Comparison of ENCODE assay signal across 10 cellular contexts in the genomic region with DNA sequence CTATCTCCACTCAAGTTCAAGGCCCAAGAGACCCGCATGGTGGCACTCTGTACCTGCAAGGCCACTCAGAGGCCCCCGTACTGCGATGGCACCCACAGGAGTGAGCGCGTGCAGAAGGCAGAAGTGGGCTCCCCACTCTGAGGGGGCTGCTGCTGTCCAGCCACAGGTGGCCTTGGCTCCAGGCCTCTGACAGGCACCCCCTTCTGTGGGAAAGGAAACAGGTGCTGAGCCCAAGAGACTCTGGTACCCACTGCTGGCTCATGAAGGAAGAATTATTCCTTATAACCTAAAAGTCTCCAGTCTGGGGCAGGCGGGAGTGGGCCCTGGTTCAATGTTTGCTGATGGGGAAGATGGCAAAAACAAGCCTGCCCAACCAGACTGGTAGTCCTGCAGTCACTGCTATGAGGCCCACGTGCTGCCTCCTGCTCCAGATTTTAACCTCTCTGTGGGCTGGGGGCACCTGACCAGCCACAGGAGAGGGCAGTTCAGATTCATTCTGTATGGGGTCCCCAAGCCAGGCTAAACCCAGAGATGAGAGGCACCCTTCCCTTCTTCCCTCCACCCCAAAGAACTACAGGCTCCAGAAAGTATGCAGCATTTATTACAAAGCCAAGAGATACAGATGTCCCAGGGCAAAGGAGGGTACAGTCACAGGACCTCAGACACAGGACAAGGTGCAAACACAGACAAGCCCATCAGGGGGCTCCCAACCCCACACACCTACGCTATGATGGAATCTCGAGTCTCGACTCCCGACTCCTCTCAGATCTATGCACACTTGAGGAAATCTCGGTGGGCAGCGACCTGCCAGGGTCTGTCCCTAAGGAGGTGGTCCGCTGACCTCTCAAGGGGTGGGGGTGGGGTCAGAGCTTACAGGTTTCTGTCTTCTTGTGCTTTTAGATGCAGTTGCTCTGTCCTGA. TPM values are rescaled to one million over a fixed set of nuclear protein-coding genes. Genes with fewer than 3 reads are reported as not detected.
DNase-seq lines count a peak whose midpoint lies in the region; ATAC-seq, FAIRE-seq and TF ChIP-seq lines count a peak whose summit lies in the region.
"Had no signal": no experiment of that assay in that cellular context is flagged by ENCODE, and none has a peak within 500 bp of the region (broad histone marks: within the 10 kb centered on the region; RNA-seq: fewer than 3 reads in every experiment).

No MANE protein-coding gene starts in this region.

- H3K4me1 ChIP-seq in DOHH2 (ENCODE audit: control insufficient read depth, low read length): peaks cover 40% of the 10 kb centered on the region
- H3K4me1 ChIP-seq in Karpas-422 (ENCODE audit: low read length): peaks cover 27% of the 10 kb centered on the region
- peaks cover 30% of the 10 kb centered on the region for H3K4me1 ChIP-seq in GM12878 (ENCODE audit: control insufficient read depth, insufficient read depth, low read length)
- peaks cover 18% of the 10 kb centered on the region for H3K4me1 ChIP-seq in osteoblast (ENCODE audit: insufficient read depth, low read length)
- peaks cover 25 to 32% of the 10 kb centered on the region in 2 donors for H3K4me1 ChIP-seq in gastrocnemius medialis

- H3K9ac ChIP-seq in Karpas-422 (ENCODE audit: low read length) (no peak overlapping the region), GM12878 (ENCODE audit: control insufficient read depth, insufficient read depth, low read length) (no peak overlapping the region)

- peaks cover 23% of the 10 kb centered on the region for H3K79me2 ChIP-seq in DOHH2 (ENCODE audit: control insufficient read depth, low read length)
- peaks cover 15% of the 10 kb centered on the region for H3K79me2 ChIP-seq in Karpas-422 (ENCODE audit: low read length)
- H3K79me2 ChIP-seq in GM12878 (ENCODE audit: control insufficient read depth, insufficient read depth, low read length): peaks cover 13% of the 10 kb centered on the region
- H3K79me2 ChIP-seq in osteoblast (ENCODE audit: insufficient read depth, low read length): peaks cover 40% of the 10 kb centered on the region

- TF ChIP-seq POLR2A in GM12878 (IDR thresholded peaks at IDR 0.05; ENCODE audit: low read depth, low read length): no peak
- TF ChIP-seq POLR2A in lower leg skin (IDR thresholded peaks at IDR 0.05): no peak
- TF ChIP-seq POLR2A in gastrocnemius medialis (IDR thresholded peaks at IDR 0.05): no peak

- H3K36me3 ChIP-seq in DOHH2 (ENCODE audit: control insufficient read depth, low read length) (peaks cover 34% of the 10 kb centered on the region), Karpas-422 (ENCODE audit: insufficient read depth, low read length) (no peaks in the 10 kb centered on the region), GM12878 (ENCODE audit: control insufficient read depth in 2 of 2, insufficient read depth in 2 of 2, low read length in 1 of 2) (peaks cover 3 to 16% of the 10 kb centered on the region in 2 experiments; a peak in 3 of 4 replicates), osteoblast (ENCODE audit: insufficient read depth, low read length) (peaks cover 42% of the 10 kb centered on the region), gastrocnemius medialis (peaks cover 0 to 9% of the 10 kb centered on the region in 2 donors)

- no peak overlapping the region for H3K27ac ChIP-seq in DOHH2 (ENCODE audit: low read depth, low read length)
- no peak overlapping the region for H3K27ac ChIP-seq in Karpas-422 (ENCODE audit: low read length)
- no peak overlapping the region for H3K27ac ChIP-seq in GM12878 (ENCODE audit: control insufficient read depth, insufficient read depth)
- H3K27ac ChIP-seq in osteoblast (ENCODE audit: low read depth, low read length): no peak overlapping the region
- no peak overlapping the region for H3K27ac ChIP-seq in gastrocnemius medialis

- TF ChIP-seq EP300 in GM12878 (IDR thresholded peaks at IDR 0.05; ENCODE audit: borderline replicate concordance in 1 of 2, control insufficient read depth in 1 of 2, low read depth in 2 of 2, low read length in 2 of 2): no peak

- 57% methylated on average over 14 of the region's 14 CpGs for WGBS in GM12878 (ENCODE audit: insufficient coverage, insufficient replicate concordance, low lambda C conversion rate, missing lambda C conversion rate)
- 79 to 82% methylated on average over 12 to 14 of the region's 14 CpGs for WGBS in lower leg skin, 2 donors

- no TSS peak for BruUV-seq in GM12878 (replicated peaks; lab: Mats Ljungman, UMichigan)

- CTCF ChIA-PET in GM12878 (lab: Yijun Ruan, JAX): interaction anchor here (0.6 to 5.0 kb wide), 10 partner anchors 12 to 419 kb away, joined by 3 to 170 read pairs (median 9); partner anchors contain the start of genes EPOP and PCGF2

- H3F3A ChIP-seq in DOHH2 (ENCODE audit: control insufficient read depth, insufficient read depth): peaks cover 11% of the 10 kb centered on the region; the same call in 1 of the 2 replicates

- H3K27me3 ChIP-seq in DOHH2 (ENCODE audit: control insufficient read depth, low read length) (no peaks in the 10 kb centered on the region), Karpas-422 (ENCODE audit: low read length) (no peaks in the 10 kb centered on the region), GM12878 (replicated peaks in 1 of 2; ENCODE audit: control insufficient read depth in 2 of 2, insufficient read depth in 2 of 2, low read length in 1 of 2) (no peaks in the 10 kb centered on the region), osteoblast (ENCODE audit: insufficient read depth, low read length) (no peaks in the 10 kb centered on the region), gastrocnemius medialis (no peaks in the 10 kb centered on the region)

- H3K4me2 ChIP-seq in DOHH2 (ENCODE audit: low read length) (no peak overlapping the region), Karpas-422 (ENCODE audit: low read depth, low read length, poor library complexity, severe bottlenecking) (no peak overlapping the region), GM12878 (ENCODE audit: control insufficient read depth, insufficient read depth) (no peak overlapping the region), osteoblast (ENCODE audit: insufficient read depth, low read length) (no peak overlapping the region)

- H3K4me3 ChIP-seq in DOHH2 (ENCODE audit: low read length) (no peak overlapping the region), Karpas-422 (ENCODE audit: low read length) (no peak overlapping the region), GM12878 (no peak overlapping the region), osteoblast (ENCODE audit: insufficient read depth, low read length) (no peak overlapping the region), lower leg skin (ENCODE audit: low read depth, poor library complexity, severe bottlenecking) (no peak overlapping the region), gastrocnemius medialis (no peak overlapping the region)
- H3K4me3 ChIP-seq: SK-N-MC had no signal

- in situ Hi-C loops in GM12878 (cut with MboI) (loop anchor here (5.0 kb wide), 1 partner anchor 56 kb away; no protein-coding TSS in a partner anchor), gastrocnemius medialis (cut with MboI; ENCODE audit: low sequenced_read_pairs in 4 of 4) (loop anchor here in 3 of 4 donors (5.0 kb wide), 1 partner anchor 56 kb away; no protein-coding TSS in a partner anchor)

- no peaks in the 10 kb centered on the region for H3K9me2 ChIP-seq in DOHH2 (replicated peaks; ENCODE audit: control insufficient read depth, low read length)
- H3K9me2 ChIP-seq in Karpas-422 (replicated peaks; ENCODE audit: insufficient read depth, low read length): no peaks in the 10 kb centered on the region

- DNase-seq in Karpas-422 (peak; percentile 76), GM12878 (ENCODE audit: low read depth, low spot score) (no peak), osteoblast (ENCODE audit: insufficient read length, low spot score, missing footprints) (peak; percentile 57), lower leg skin (ENCODE audit: low spot score in 2 of 2) (no peak), gastrocnemius medialis (no peak), DMS53 (lab: John Stamatoyannopoulos, UW) (no peak)
- no peak for DNase-seq in activated CD8-positive, alpha-beta memory T cell treated with anti-CD3 and anti-CD28 coated beads, Interleukin-2, amount 50 U/mL, for 4 hours

- POLR2A ChIA-PET in GM12878 (lab: Charles Lee): no interaction called here

- TF ChIP-seq RAD21 in GM12878 (IDR thresholded peaks at IDR 0.05; ENCODE audit: insufficient read depth, low read depth, low read length): 0 out of 2 replicates have a peak, but pooled peaks have one; percentile 19

- TF ChIP-seq CTCF in DOHH2 (IDR thresholded peaks at IDR 0.05; ENCODE audit: low read depth, low read length, poor library complexity, severe bottlenecking) (peak; percentile 56), GM12878 (IDR thresholded peaks at IDR 0.05 in 2 of 3, conservative IDR thresholded peaks at IDR 0.05 in 1 of 3; ENCODE audit: control insufficient read depth in 2 of 3, extremely low read depth in 1 of 3, insufficient read depth in 1 of 3, low read depth in 3 of 3, low read length in 3 of 3) (peak; percentile 40 to 49 (median 41); a peak in 5 of 6 replicates), osteoblast (IDR thresholded peaks at IDR 0.05; ENCODE audit: extremely low read depth, low read depth, low read length) (no peak), lower leg skin (IDR thresholded peaks at IDR 0.05) (no peak), gastrocnemius medialis (IDR thresholded peaks at IDR 0.05 in 4 of 5, conservative IDR thresholded peaks at IDR 0.05 in 1 of 5) (no peak)

- RAD21 ChIA-PET in GM12878 (lab: Charles Lee; ENCODE audit: unreplicated experiment): interaction anchor here (0.9 to 3.6 kb wide), 5 partner anchors 50 to 66 kb away, joined by 3 to 66 read pairs (median 11); partner anchors contain the start of gene EPOP

- H2AFZ ChIP-seq in Karpas-422 (ENCODE audit: low read length) (no peak overlapping the region), GM12878 (ENCODE audit: control insufficient read depth, low read depth, low read length) (no peak overlapping the region), osteoblast (ENCODE audit: low read length) (no peak overlapping the region)

- H3K9me3 ChIP-seq in DOHH2 (ENCODE audit: control insufficient read depth, insufficient read depth, low read length): no peaks in the 10 kb centered on the region
- H3K9me3 ChIP-seq in Karpas-422 (ENCODE audit: low read length): no peaks in the 10 kb centered on the region
- no peaks in the 10 kb centered on the region for H3K9me3 ChIP-seq in GM12878 (replicated peaks; ENCODE audit: control insufficient read depth, insufficient read depth, low read length)
- H3K9me3 ChIP-seq in osteoblast (ENCODE audit: low read depth, low read length): no peaks in the 10 kb centered on the region
- no peaks in the 10 kb centered on the region for H3K9me3 ChIP-seq in gastrocnemius medialis

- SMC1A ChIA-PET in GM12878 (lab: Charles Lee; ENCODE audit: uncharacterized antibody, unreplicated experiment): interaction anchor here (2.0 to 4.6 kb wide), 3 partner anchors 19 to 57 kb away, joined by 4 to 50 read pairs (median 5); partner anchors contain the start of genes EPOP and PSMB3

- H4K20me1 ChIP-seq in DOHH2 (ENCODE audit: control insufficient read depth, insufficient read depth, low read depth, low read length): no peaks in the 10 kb centered on the region
- 0 out of 2 replicates have a peak, but pooled peaks cover 6% of the 10 kb centered on the region for H4K20me1 ChIP-seq in Karpas-422 (ENCODE audit: insufficient read depth, low read depth, low read length)
- H4K20me1 ChIP-seq in GM12878 (ENCODE audit: control insufficient read depth, insufficient read depth): no peaks in the 10 kb centered on the region
- peaks cover 41% of the 10 kb centered on the region for H4K20me1 ChIP-seq in osteoblast (ENCODE audit: insufficient read depth, low read length)

- intact Hi-C loops in GM12878 (cut with micrococcal nuclease; ENCODE audit: unreplicated experiment) (no loop called here), lower leg skin (cut with DNase I; ENCODE audit: low total_unique reads) (loop anchor here (2.0 to 5.0 kb wide), 2 partner anchors 53 to 1814 kb away; no protein-coding TSS in a partner anchor), gastrocnemius medialis (cut with DNase I; ENCODE audit: low total_unique reads) (loop anchor here (2.0 kb wide), 1 partner anchor 175 kb away; no protein-coding TSS in a partner anchor)

- no peak for FAIRE-seq in GM12878 (lab: Jason Lieb, UNC)
- FAIRE-seq: endometrium had no signal

- ATAC-seq in GM12878 (peak; percentile 28; the same call in 2 of the 3 replicates), gastrocnemius medialis (no peak)

RNA-seq across cellular contexts. Expression of gene CISD3, which starts 3.4 kb away (rescaled TPM):
- total RNA-seq in Karpas-422 (2014; rRNA removed; shearing (Covaris generic); ENCODE audit: low replicate concordance): 6.8 and 15.2 TPM in 2 replicates
- 1.1 and 2.4 TPM in 2 replicates for total RNA-seq in GM12878 (2013; cell fraction: nucleolus; rRNA removed)
- total RNA-seq in GM12878 (2014; rRNA removed) (6.7 and 9.0 TPM in 2 replicates), GM12878 (2014; rRNA removed; fragmentation: Illumina TruSeq; extraction: Trizol) (4.3 and 7.3 TPM in 2 replicates), GM12878 (2021) (25.4 and 28.5 TPM in 2 replicates), osteoblast (3.5 and 3.6 TPM in 2 replicates), lower leg skin (1 to 10 TPM; 3.7 to 7.8 (median 5.4) TPM), gastrocnemius medialis (10 to 100 TPM; 10.0 to 25.8 (median 13.3) TPM)
- 2.6 TPM for polyA plus RNA-seq in GM12878 (2011; ENCODE audit: low read depth)
- polyA plus RNA-seq in GM12878 (2011; rRNA removed) (3.9 and 6.0 TPM in 2 replicates), GM12878 (2014; fragmentation: Illumina TruSeq; extraction: Trizol) (2.9 and 4.3 TPM in 2 replicates), GM12878 (2014; fragmentation: Nextera tagmentation; extraction: Ambion mirVana) (1 to 10 TPM; 2.6 to 5.3 TPM), GM12878 (2014; rRNA removed) (23.5 and 24.1 TPM in 2 replicates), GM12878 (2016; fragmentation: Nextera tagmentation; extraction: Ambion mirVana) (10 to 100 TPM; 34.1 to 38.1 TPM)
- polyA plus RNA-seq in GM12878 (2011; cell fraction: cytosol; rRNA removed): 3.7 and 9.2 TPM in 2 replicates
- polyA plus RNA-seq in GM12878 (2011; cell fraction: nucleus; rRNA removed): 3.8 and 5.0 TPM in 2 replicates
- 5.9 and 6.7 TPM in 2 replicates for polyA plus RNA-seq in GM12878 (2012)
- polyA minus RNA-seq in GM12878 (2011; rRNA and poly(A)+ RNA removed): 1.0 and 2.7 TPM in 2 replicates
- polyA minus RNA-seq in GM12878 (2011; cell fraction: cytosol; rRNA and poly(A)+ RNA removed): 0.83 and 1.1 TPM in 2 replicates
- 2.2 and 2.7 TPM in 2 replicates for polyA minus RNA-seq in GM12878 (2011; cell fraction: nucleus; rRNA and poly(A)+ RNA removed)

RNA-seq across cellular contexts. Expression of gene PCGF2, which starts 14.6 kb away (rescaled TPM):
- 0.15 and 0.58 TPM in 2 replicates for total RNA-seq in Karpas-422 (2014; rRNA removed; shearing (Covaris generic); ENCODE audit: low replicate concordance)
- total RNA-seq in GM12878 (2013; cell fraction: nucleolus; rRNA removed): 12.2 and 12.6 TPM in 2 replicates
- total RNA-seq in GM12878 (2014; rRNA removed) (3.7 and 4.5 TPM in 2 replicates), GM12878 (2014; rRNA removed; fragmentation: Illumina TruSeq; extraction: Trizol) (2.7 and 3.1 TPM in 2 replicates), GM12878 (2021) (35.6 and 40.4 TPM in 2 replicates), osteoblast (3.3 and 5.0 TPM in 2 replicates), lower leg skin (10 to 100 TPM in 1 of 4 donors, 1 to 10 TPM in 3; 7.5 to 11.4 (median 8.6) TPM), gastrocnemius medialis (1 to 10 TPM; 1.3 to 4.0 (median 1.6) TPM)
- polyA plus RNA-seq in GM12878 (2011; ENCODE audit: low read depth): 4.3 TPM
- polyA plus RNA-seq in GM12878 (2011; rRNA removed) (7.9 and 15.1 TPM in 2 replicates), GM12878 (2014; fragmentation: Illumina TruSeq; extraction: Trizol) (6.4 and 10.1 TPM in 2 replicates), GM12878 (2014; fragmentation: Nextera tagmentation; extraction: Ambion mirVana) (1 to 10 TPM; 3.1 to 9.8 TPM), GM12878 (2014; rRNA removed) (14.2 and 15.5 TPM in 2 replicates), GM12878 (2016; fragmentation: Nextera tagmentation; extraction: Ambion mirVana) (1 to 10 TPM; 3.0 to 4.1 TPM)
- polyA plus RNA-seq in GM12878 (2011; cell fraction: cytosol; rRNA removed): 19.1 and 22.0 TPM in 2 replicates
- 63.1 and 79.6 TPM in 2 replicates for polyA plus RNA-seq in GM12878 (2011; cell fraction: nucleus; rRNA removed)
- 12.7 TPM in 2 replicates for polyA plus RNA-seq in GM12878 (2012)
- polyA minus RNA-seq in GM12878 (2011; rRNA and poly(A)+ RNA removed): 9.5 and 13.7 TPM in 2 replicates
- 16.6 and 20.1 TPM in 2 replicates for polyA minus RNA-seq in GM12878 (2011; cell fraction: cytosol; rRNA and poly(A)+ RNA removed)
- 6.2 and 14.6 TPM in 2 replicates for polyA minus RNA-seq in GM12878 (2011; cell fraction: nucleus; rRNA and poly(A)+ RNA removed)

RNA-seq across cellular contexts. Expression of gene PSMB3, which starts 19.0 kb away (rescaled TPM):
- total RNA-seq in Karpas-422 (2014; rRNA removed; shearing (Covaris generic); ENCODE audit: low replicate concordance): 243 and 277 TPM in 2 replicates
- total RNA-seq in GM12878 (2013; cell fraction: nucleolus; rRNA removed): 29.4 and 31.3 TPM in 2 replicates
- 420 and 425 TPM in 2 replicates for total RNA-seq in GM12878 (2014; rRNA removed)
- 331 and 348 TPM in 2 replicates for total RNA-seq in GM12878 (2014; rRNA removed; fragmentation: Illumina TruSeq; extraction: Trizol)
- total RNA-seq in GM12878 (2021): 298 and 300 TPM in 2 replicates
- 132 TPM for polyA plus RNA-seq in GM12878 (2011; ENCODE audit: low read depth)
- polyA plus RNA-seq in GM12878 (2011; rRNA removed): 295 and 448 TPM in 2 replicates
- 846 and 874 TPM in 2 replicates for polyA plus RNA-seq in GM12878 (2011; cell fraction: cytosol; rRNA removed)
- 298 and 385 TPM in 2 replicates for polyA plus RNA-seq in GM12878 (2011; cell fraction: nucleus; rRNA removed)
- polyA plus RNA-seq in GM12878 (2012): 170 and 184 TPM in 2 replicates
- polyA plus RNA-seq in GM12878 (2014; fragmentation: Illumina TruSeq; extraction: Trizol): 277 and 353 TPM in 2 replicates
- polyA plus RNA-seq in GM12878 (2014; fragmentation: Nextera tagmentation; extraction: Ambion mirVana): 1,000 to 10,000 TPM; 1,622 to 2,130 TPM
- 499 and 533 TPM in 2 replicates for polyA plus RNA-seq in GM12878 (2014; rRNA removed)
- 100 to 1,000 TPM; 612 to 643 TPM for polyA plus RNA-seq in GM12878 (2016; fragmentation: Nextera tagmentation; extraction: Ambion mirVana)
- 289 and 473 TPM in 2 replicates for polyA minus RNA-seq in GM12878 (2011; rRNA and poly(A)+ RNA removed)
- 93.5 and 120 TPM in 2 replicates for polyA minus RNA-seq in GM12878 (2011; cell fraction: cytosol; rRNA and poly(A)+ RNA removed)
- 44.1 and 76.5 TPM in 2 replicates for polyA minus RNA-seq in GM12878 (2011; cell fraction: nucleus; rRNA and poly(A)+ RNA removed)
- 235 and 267 TPM in 2 replicates for total RNA-seq in osteoblast
- total RNA-seq in lower leg skin: 100 to 1,000 TPM; 115 to 149 (median 139) TPM
- total RNA-seq in gastrocnemius medialis: 100 to 1,000 TPM; 211 to 334 (median 280) TPM

RNA-seq across cellular contexts. Expression of gene MLLT6, which starts 28.5 kb away (rescaled TPM):
- total RNA-seq in Karpas-422 (2014; rRNA removed; shearing (Covaris generic); ENCODE audit: low replicate concordance): 72.4 and 119 TPM in 2 replicates
- 281 and 323 TPM in 2 replicates for total RNA-seq in GM12878 (2013; cell fraction: nucleolus; rRNA removed)
- total RNA-seq in GM12878 (2014; rRNA removed) (44.2 and 46.0 TPM in 2 replicates), GM12878 (2014; rRNA removed; fragmentation: Illumina TruSeq; extraction: Trizol) (29.0 and 31.2 TPM in 2 replicates), GM12878 (2021) (89.0 and 105 TPM in 2 replicates), osteoblast (33.3 and 44.2 TPM in 2 replicates), lower leg skin (10 to 100 TPM; 46.1 to 85.0 (median 54.0) TPM), gastrocnemius medialis (10 to 100 TPM; 48.2 to 76.8 (median 56.3) TPM)
- polyA plus RNA-seq in GM12878 (2011; ENCODE audit: low read depth): 26.0 TPM
- polyA plus RNA-seq in GM12878 (2011; rRNA removed) (33.8 and 47.5 TPM in 2 replicates), GM12878 (2014; fragmentation: Illumina TruSeq; extraction: Trizol) (35.2 and 43.6 TPM in 2 replicates), GM12878 (2014; fragmentation: Nextera tagmentation; extraction: Ambion mirVana) (1 to 10 TPM; 4.8 to 4.9 TPM), GM12878 (2014; rRNA removed) (75.7 and 82.4 TPM in 2 replicates), GM12878 (2016; fragmentation: Nextera tagmentation; extraction: Ambion mirVana) (1 to 10 TPM; 7.2 to 8.2 TPM)
- polyA plus RNA-seq in GM12878 (2011; cell fraction: cytosol; rRNA removed): 31.7 and 44.9 TPM in 2 replicates
- polyA plus RNA-seq in GM12878 (2011; cell fraction: nucleus; rRNA removed): 244 and 265 TPM in 2 replicates
- polyA plus RNA-seq in GM12878 (2012): 55.5 and 60.9 TPM in 2 replicates
- 59.4 and 104 TPM in 2 replicates for polyA minus RNA-seq in GM12878 (2011; rRNA and poly(A)+ RNA removed)
- polyA minus RNA-seq in GM12878 (2011; cell fraction: cytosol; rRNA and poly(A)+ RNA removed): 30.6 and 31.9 TPM in 2 replicates
- 72.8 and 128 TPM in 2 replicates for polyA minus RNA-seq in GM12878 (2011; cell fraction: nucleus; rRNA and poly(A)+ RNA removed)

RNA-seq across cellular contexts. Expression of gene EPOP, which starts 58.8 kb away (rescaled TPM):
- total RNA-seq in Karpas-422 (2014; rRNA removed; shearing (Covaris generic); ENCODE audit: low replicate concordance): 7.6 and 19.9 TPM in 2 replicates
- total RNA-seq in GM12878 (2013; cell fraction: nucleolus; rRNA removed): 2.3 and 2.9 TPM in 2 replicates
- total RNA-seq in GM12878 (2014; rRNA removed) (4.8 and 5.0 TPM in 2 replicates), GM12878 (2014; rRNA removed; fragmentation: Illumina TruSeq; extraction: Trizol) (3.3 and 3.6 TPM in 2 replicates), GM12878 (2021) (9.0 and 9.7 TPM in 2 replicates), osteoblast (1.2 and 2.2 TPM in 2 replicates), lower leg skin (1 to 10 TPM; 1.8 to 8.7 (median 3.3) TPM), gastrocnemius medialis (1 to 10 TPM in 1 of 4 donors, under 1 TPM in 2, not detected in 1; 0.29 to 1.2 (median 0.75) TPM)
- polyA plus RNA-seq in GM12878 (2011; ENCODE audit: low read depth): 1.6 TPM
- polyA plus RNA-seq in GM12878 (2011; rRNA removed) (7.7 and 8.2 TPM in 2 replicates), GM12878 (2014; fragmentation: Illumina TruSeq; extraction: Trizol) (3.9 and 4.0 TPM in 2 replicates), GM12878 (2014; fragmentation: Nextera tagmentation; extraction: Ambion mirVana) (1 to 10 TPM in 1 of 2 experiments, under 1 TPM in 1; 0.53 to 1.4 TPM), GM12878 (2014; rRNA removed) (5.9 and 6.3 TPM in 2 replicates), GM12878 (2016; fragmentation: Nextera tagmentation; extraction: Ambion mirVana) (1 to 10 TPM; 1.6 to 2.2 TPM)
- 8.4 and 11.0 TPM in 2 replicates for polyA plus RNA-seq in GM12878 (2011; cell fraction: cytosol; rRNA removed)
- polyA plus RNA-seq in GM12878 (2011; cell fraction: nucleus; rRNA removed): 6.4 and 8.4 TPM in 2 replicates
- polyA plus RNA-seq in GM12878 (2012): 5.3 and 5.8 TPM in 2 replicates
- 5.6 and 8.5 TPM in 2 replicates for polyA minus RNA-seq in GM12878 (2011; rRNA and poly(A)+ RNA removed)
- 5.2 and 7.2 TPM in 2 replicates for polyA minus RNA-seq in GM12878 (2011; cell fraction: cytosol; rRNA and poly(A)+ RNA removed)
- polyA minus RNA-seq in GM12878 (2011; cell fraction: nucleus; rRNA and poly(A)+ RNA removed): 3.0 and 4.8 TPM in 2 replicates

Comparison
In these comparisons a context has a peak if more than half of its experiments do, and no peak if none do; other contexts are left out.
1. CTCF ChIP-seq: peak in DOHH2 (single experiment) and GM12878 (3 of 3); none in osteoblast (single experiment), lower leg skin (0 of 3) and gastrocnemius medialis (0 of 5).
2. DNase-seq: peak in Karpas-422 (single experiment) and osteoblast (single experiment); none in GM12878 (single experiment), lower leg skin (0 of 2), gastrocnemius medialis (0 of 2), activated CD8-positive, alpha-beta memory T cell treated with anti-CD3 and anti-CD28 coated beads, Interleukin-2, amount 50 U/mL, for 4 hours (single experiment) and DMS53 (single experiment).